Comparison of ENCODE assay signal across 8 cellular contexts in the genomic region with DNA sequence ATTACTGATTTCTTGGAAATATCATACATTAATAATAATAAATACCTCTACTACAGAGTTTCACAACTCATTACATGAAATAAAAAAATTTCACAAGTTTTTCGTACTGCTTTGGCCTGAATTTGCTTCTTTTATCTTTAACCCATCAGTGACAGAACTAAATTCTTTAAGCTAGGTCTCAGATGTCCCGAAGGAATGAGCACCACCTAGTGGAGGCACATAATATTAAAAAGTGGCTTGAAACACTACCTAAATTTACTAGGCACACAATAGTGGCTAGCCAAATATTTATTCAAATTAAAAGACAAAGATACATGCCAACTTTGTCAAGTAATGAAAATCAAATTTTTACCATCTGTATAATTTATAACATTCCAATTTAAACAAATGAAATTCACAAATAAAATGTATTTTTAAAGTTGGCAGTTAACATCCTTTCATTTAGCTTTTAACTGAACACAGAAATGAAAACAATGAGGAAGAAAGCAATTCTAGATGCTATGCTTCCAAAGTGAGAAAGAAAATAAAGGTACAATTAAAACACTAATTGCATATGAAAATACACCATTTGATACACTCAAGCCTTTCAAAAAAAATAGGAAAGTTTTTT.
A peak's percentile ranks its signal among the peaks of the same experiment; 100 is the strongest.
DNase-seq lines count a peak whose midpoint lies in the region; ATAC-seq, FAIRE-seq and TF ChIP-seq lines count a peak whose summit lies in the region.

No MANE protein-coding gene starts in this region.

- no peak overlapping the region for H3K27ac Mint-ChIP-seq in astrocyte (ENCODE audit: unreplicated experiment)

- peaks cover 28% of the 10 kb centered on the region for H3K4me1 Mint-ChIP-seq in astrocyte (ENCODE audit: low read depth, unreplicated experiment)

- DNase-seq in ACHN: peak; percentile 60
- peak; percentile 77 for DNase-seq in G401 (ENCODE audit: low spot score)
- peak; percentile 22 to 28 for DNase-seq in NOMO-1 (lab: John Stamatoyannopoulos, UW; ENCODE audit: unreplicated experiment in 2 of 2)
- DNase-seq in astrocyte (ENCODE audit: low read depth): peak; percentile 42
- DNase-seq in hepatocyte (ENCODE audit: low spot score): peak; percentile 60
- DNase-seq in small intestine: peak; percentile 61

- no peak overlapping the region for H3K4me3 ChIP-seq in astrocyte (ENCODE audit: insufficient read depth, low read depth, low read length)
- no peak overlapping the region for H3K4me3 ChIP-seq in hepatocyte
- no peak overlapping the region for H3K4me3 ChIP-seq in small intestine (ENCODE audit: low read depth in 1 of 2, low read length in 2 of 2)

- WGBS in hepatocyte (ENCODE audit: low lambda C conversion rate, missing lambda C conversion rate): 0% methylated on average over 2 of the region's 2 CpGs
- 0 to 4% (median 2%) methylated on average over 2 of the region's 2 CpGs for WGBS in small intestine, 3 donors

- H3K9me2 ChIP-seq in hepatocyte (replicated peaks; ENCODE audit: insufficient read depth): no peaks in the 10 kb centered on the region

- no peak overlapping the region for H3K27ac ChIP-seq in astrocyte (ENCODE audit: low read depth, low read length)
- no peak overlapping the region for H3K27ac ChIP-seq in hepatocyte
- H3K27ac ChIP-seq in small intestine (ENCODE audit: low read depth in 1 of 2, low read length in 1 of 2): no peak overlapping the region

- H4K20me1 ChIP-seq in astrocyte (ENCODE audit: insufficient read depth, low read length) (no peaks in the 10 kb centered on the region), hepatocyte (ENCODE audit: insufficient read depth, poor library complexity, severe bottlenecking) (no peaks in the 10 kb centered on the region)

- no peaks in the 10 kb centered on the region for H3K27me3 Mint-ChIP-seq in astrocyte (ENCODE audit: low read depth, unreplicated experiment)

- TF ChIP-seq CTCF in astrocyte (IDR thresholded peaks at IDR 0.05; ENCODE audit: insufficient read depth, low read depth, low read length) (peak; percentile 79), hepatocyte (IDR thresholded peaks at IDR 0.05; ENCODE audit: poor library complexity) (peak; percentile 83)

- in situ Hi-C loops in ACHN (cut with HindIII; ENCODE audit: low pct_ligation_motif_present, low pct_unique_long_range_greater_than_20kb, low sequenced_read_pairs): no loop called here
- in situ Hi-C loops in G401 (cut with HindIII; ENCODE audit: low sequenced_read_pairs): no loop called here

- H3K27me3 ChIP-seq in astrocyte (ENCODE audit: insufficient read depth, low read length) (no peaks in the 10 kb centered on the region), hepatocyte (no peaks in the 10 kb centered on the region), small intestine (ENCODE audit: control insufficient read depth in 2 of 2, insufficient read depth in 2 of 2, low read length in 2 of 2) (no peaks in the 10 kb centered on the region)

- no peaks in the 10 kb centered on the region for H3K36me3 Mint-ChIP-seq in astrocyte (ENCODE audit: low read depth, unreplicated experiment)

- H2AFZ ChIP-seq in astrocyte (ENCODE audit: low read depth, low read length): no peak overlapping the region
- H2AFZ ChIP-seq in hepatocyte: no peak overlapping the region

- H3K36me3 ChIP-seq in astrocyte (ENCODE audit: insufficient read depth, low read length): no peaks in the 10 kb centered on the region
- H3K36me3 ChIP-seq in hepatocyte (replicated peaks; ENCODE audit: insufficient read depth, low read depth): no peaks in the 10 kb centered on the region
- H3K36me3 ChIP-seq in small intestine (ENCODE audit: control insufficient read depth in 2 of 2, insufficient read depth in 2 of 2, low read length in 2 of 2): no peaks in the 10 kb centered on the region

- ATAC-seq in HG02870 (IDR thresholded peaks at IDR 0.05; ENCODE audit: unreplicated experiment) (peak; percentile 70), HG03460 (IDR thresholded peaks at IDR 0.05; ENCODE audit: unreplicated experiment) (no peak)

- no peak overlapping the region for H3K4me2 ChIP-seq in astrocyte (ENCODE audit: low read length)
- H3K4me2 ChIP-seq in hepatocyte: no peak overlapping the region

- H3K9me3 ChIP-seq in astrocyte (ENCODE audit: insufficient read depth, low read depth, low read length): no peaks in the 10 kb centered on the region
- no peaks in the 10 kb centered on the region for H3K9me3 ChIP-seq in hepatocyte (ENCODE audit: low read depth)
- H3K9me3 ChIP-seq in small intestine (ENCODE audit: control insufficient read depth, low read depth): no peaks in the 10 kb centered on the region

- FAIRE-seq in astrocyte (lab: Jason Lieb, UNC): no peak
- peak; percentile 84 for FAIRE-seq in small intestine (lab: Jason Lieb, UNC)

- H3K79me2 ChIP-seq in astrocyte (ENCODE audit: insufficient read depth, low read length) (no peaks in the 10 kb centered on the region), hepatocyte (no peaks in the 10 kb centered on the region)

- no peaks in the 10 kb centered on the region for H3K9me3 Mint-ChIP-seq in astrocyte (ENCODE audit: unreplicated experiment)

- no peak overlapping the region for H3K9ac ChIP-seq in astrocyte (ENCODE audit: low read length)

- H3K4me1 ChIP-seq in astrocyte (ENCODE audit: insufficient read depth, low read length) (no peaks in the 10 kb centered on the region), hepatocyte (ENCODE audit: insufficient read depth) (no peaks in the 10 kb centered on the region), small intestine (ENCODE audit: control insufficient read depth in 2 of 2, insufficient read depth in 1 of 2, low read depth in 1 of 2, low read length in 1 of 2) (no peaks in the 10 kb centered on the region)

- no peak overlapping the region for H3K4me3 Mint-ChIP-seq in astrocyte (ENCODE audit: unreplicated experiment)

Comparison
In these comparisons a context has a peak if more than half of its experiments do, and no peak if none do; other contexts are left out.
1. DNase-seq: peak in every context shown above with its lines; median percentile 77 in G401; 61 in small intestine; 60 in ACHN; 60 in hepatocyte; 42 in astrocyte; 25 in NOMO-1.